In genomic region chr2:158837645-158838044, GRCh38 we compare ENCODE assay signal across 22 cellular contexts. TPM values are rescaled to one million over a fixed set of nuclear protein-coding genes. Genes with fewer than 3 reads are reported as not detected.
"Had no signal": no experiment of that assay in that cellular context is flagged by ENCODE, and none has a peak within 500 bp of the region (broad histone marks: within the 10 kb centered on the region; RNA-seq: fewer than 3 reads in every experiment).

No MANE protein-coding gene starts in this region.

- H3K27me3 ChIP-seq: colonic mucosa, esophagus squamous epithelium, heart left ventricle, pancreas, tibial nerve had no signal

- ATAC-seq: activated CD4-positive, alpha-beta T cell treated with anti-CD3 and anti-CD28 coated beads for 36 hours; activated T-cell treated with anti-CD3 and anti-CD28 coated beads, Interleukin-2, amount 50 U/mL, for 4 hours; left ventricle myocardium superior; pancreas; right cardiac atrium had no signal

- DNase-seq: activated B cell treated with CpG ODN at 0.5 μM for 24 hours; activated CD4-positive, alpha-beta T cell treated with anti-CD3 and anti-CD28 coated beads for 36 hours; activated CD4-positive, alpha-beta T cell treated with anti-CD3 and anti-CD28 coated beads, Interleukin-2, amount 50 U/mL, for 4 hours; activated CD8-positive, alpha-beta memory T cell treated with anti-CD3 and anti-CD28 coated beads for 24 hours; activated CD8-positive, alpha-beta memory T cell treated with anti-CD3 and anti-CD28 coated beads, Interleukin-2, amount 50 U/mL, for 4 hours; activated naive CD4-positive, alpha-beta T cell treated with Interleukin-2 at 50 U/mL for 16 hours; activated naive CD8-positive, alpha-beta T cell treated with anti-CD3 and anti-CD28 coated beads, Interleukin-2, amount 10 ng/mL, durations not matched to agents 7 days and 5 days; activated T-cell treated with anti-CD3 and anti-CD28 coated beads, Interleukin-2, amount 50 U/mL, for 4 hours; amygdala; colonic mucosa; esophagus squamous epithelium; heart left ventricle; left ventricle myocardium superior; mammary epithelial cell; pancreas; right cardiac atrium; stimulated activated CD4-positive, alpha-beta T cell treated with anti-CD3 and anti-CD28 coated beads, Interleukin-4, amount 100 ng/mL, for 24 hours; T-helper 9 cell had no signal

- H3K36me3 ChIP-seq: colonic mucosa, heart left ventricle, pancreas, tibial nerve had no signal

- H3K4me3 ChIP-seq: colonic mucosa, esophagus squamous epithelium, heart left ventricle, pancreas, tibial nerve had no signal

- H3K4me1 ChIP-seq: colonic mucosa had no signal

- H3K9me3 ChIP-seq: colonic mucosa, esophagus squamous epithelium, pancreas, tibial nerve had no signal

- H3K27ac ChIP-seq: colonic mucosa, esophagus squamous epithelium, heart left ventricle, pancreas, tibial nerve had no signal

RNA-seq across cellular contexts. Expression of gene DAPL1, which starts 42.5 kb away (rescaled TPM):
- total RNA-seq: activated B cell treated with CpG ODN at 0.5 μM for 24 hours; activated CD4-positive, alpha-beta T cell treated with anti-CD3 and anti-CD28 coated beads for 36 hours; activated naive CD8-positive, alpha-beta T cell treated with anti-CD3 and anti-CD28 coated beads, Interleukin-2, amount 10 ng/mL, durations not matched to agents 7 days and 5 days; activated T-cell treated with anti-CD3 and anti-CD28 coated beads, Interleukin-2, amount 50 U/mL, for 4 hours; bronchial epithelial cell; heart left ventricle; left ventricle myocardium superior; mesothelial cell of epicardium; pulmonary artery endothelial cell; right cardiac atrium had no signal
